8 cellular contexts compared by ENCODE assay signal in genomic region chr13:26186995-26187394, GRCh38. TPM values are rescaled to one million over a fixed set of nuclear protein-coding genes. Genes with fewer than 3 reads are reported as not detected.
DNase-seq lines count a peak whose midpoint lies in the region; ATAC-seq and TF ChIP-seq lines count a peak whose summit lies in the region.

No MANE protein-coding gene starts in this region.

- no peak for DNase-seq in HFFc6
- DNase-seq in activated CD8-positive, alpha-beta T cell treated with anti-CD3 and anti-CD28 coated beads for 36 hours: peak; percentile 36
- DNase-seq in stimulated activated naive B cell treated with anti-CD40 and anti-IgM and Interleukin-4, amounts not matched to agents 10 μg/mL and 1 μg/mL and 100 μg/mL, for 72 hours: no peak
- DNase-seq in COLO668 (lab: John Stamatoyannopoulos, UW; ENCODE audit: unreplicated experiment): no peak
- no peak for DNase-seq in AG08396 (ENCODE audit: low spot score)

- peaks cover 5% of the 10 kb centered on the region for H3K27me3 ChIP-seq in iPS-15b (ENCODE audit: control insufficient read depth, insufficient read depth, low read length)

- peak overlapping the region; percentile 51 for H3K4me3 ChIP-seq in iPS-15b (ENCODE audit: low read depth, low read length)

- no peaks in the 10 kb centered on the region for H3K4me1 ChIP-seq in iPS-15b (ENCODE audit: control insufficient read depth, insufficient read depth, low read length)

- peak overlapping the region; percentile 80 for H3K27ac Mint-ChIP-seq in HFFc6
- peak overlapping the region; percentile 89 for H3K27ac Mint-ChIP-seq in activated CD8-positive, alpha-beta T cell treated with anti-CD3 and anti-CD28 coated beads for 36 hours
- peak overlapping the region; percentile 99 for H3K27ac Mint-ChIP-seq in stimulated activated naive B cell treated with anti-CD40 and anti-IgM and Interleukin-4, amounts not matched to agents 10 μg/mL and 1 μg/mL and 100 μg/mL, for 72 hours

- no peaks in the 10 kb centered on the region for H3K27me3 Mint-ChIP-seq in HFFc6 (ENCODE audit: insufficient read depth)
- H3K27me3 Mint-ChIP-seq in activated CD8-positive, alpha-beta T cell treated with anti-CD3 and anti-CD28 coated beads for 36 hours: no peaks in the 10 kb centered on the region
- no peaks in the 10 kb centered on the region for H3K27me3 Mint-ChIP-seq in stimulated activated naive B cell treated with anti-CD40 and anti-IgM and Interleukin-4, amounts not matched to agents 10 μg/mL and 1 μg/mL and 100 μg/mL, for 72 hours

- ATAC-seq in activated CD8-positive, alpha-beta T cell treated with anti-CD3 and anti-CD28 coated beads for 36 hours: peak; percentile 9
- peak in 1 of 2 donors; percentile 13 for ATAC-seq in stimulated activated naive B cell treated with anti-CD40 and anti-IgM and Interleukin-4, amounts not matched to agents 10 μg/mL and 1 μg/mL and 100 μg/mL, for 72 hours (replicated peaks)
- ATAC-seq in GM21367 (IDR thresholded peaks at IDR 0.05; ENCODE audit: unreplicated experiment) (no peak), HG02588 (IDR thresholded peaks at IDR 0.05; ENCODE audit: unreplicated experiment) (no peak)

- intact Hi-C loops in activated CD8-positive, alpha-beta T cell treated with anti-CD3 and anti-CD28 coated beads for 36 hours (cut with micrococcal nuclease): loop anchor here (2.0 kb wide), 2 partner anchors 310 to 512 kb away; no protein-coding TSS in a partner anchor

- no peaks in the 10 kb centered on the region for H3K9me3 ChIP-seq in iPS-15b (ENCODE audit: control insufficient read depth, insufficient read depth, low read length)

- no peak for TF ChIP-seq CTCF in HFFc6 (IDR thresholded peaks at IDR 0.05)
- TF ChIP-seq CTCF in activated CD8-positive, alpha-beta T cell treated with anti-CD3 and anti-CD28 coated beads for 36 hours (IDR thresholded peaks at IDR 0.05): peak; percentile 11

- H3K4me1 Mint-ChIP-seq in HFFc6 (ENCODE audit: low read depth): peaks cover 22% of the 10 kb centered on the region
- H3K4me1 Mint-ChIP-seq in activated CD8-positive, alpha-beta T cell treated with anti-CD3 and anti-CD28 coated beads for 36 hours (ENCODE audit: low read depth): peaks cover 28% of the 10 kb centered on the region
- peaks cover 20 to 36% of the 10 kb centered on the region in 2 donors for H3K4me1 Mint-ChIP-seq in stimulated activated naive B cell treated with anti-CD40 and anti-IgM and Interleukin-4, amounts not matched to agents 10 μg/mL and 1 μg/mL and 100 μg/mL, for 72 hours

- CTCF ChIA-PET in activated CD8-positive, alpha-beta T cell treated with anti-CD3 and anti-CD28 coated beads for 36 hours (lab: Charles Lee): interaction anchor here (0.8 to 5.5 kb wide), 13 partner anchors 13 to 511 kb away, joined by 3 to 112 read pairs (median 9); no protein-coding TSS in a partner anchor

- H3K36me3 ChIP-seq in iPS-15b (ENCODE audit: control insufficient read depth, insufficient read depth, low read length): no peaks in the 10 kb centered on the region

- H3K4me3 Mint-ChIP-seq in HFFc6: peak overlapping the region; percentile 91
- H3K4me3 Mint-ChIP-seq in activated CD8-positive, alpha-beta T cell treated with anti-CD3 and anti-CD28 coated beads for 36 hours: peak overlapping the region; percentile 78
- H3K4me3 Mint-ChIP-seq in stimulated activated naive B cell treated with anti-CD40 and anti-IgM and Interleukin-4, amounts not matched to agents 10 μg/mL and 1 μg/mL and 100 μg/mL, for 72 hours: peak overlapping the region; percentile 95 to 99

- no peaks in the 10 kb centered on the region for H3K9me3 Mint-ChIP-seq in HFFc6
- H3K9me3 Mint-ChIP-seq in activated CD8-positive, alpha-beta T cell treated with anti-CD3 and anti-CD28 coated beads for 36 hours: no peaks in the 10 kb centered on the region
- H3K9me3 Mint-ChIP-seq in stimulated activated naive B cell treated with anti-CD40 and anti-IgM and Interleukin-4, amounts not matched to agents 10 μg/mL and 1 μg/mL and 100 μg/mL, for 72 hours: no peaks in the 10 kb centered on the region

- POLR2A ChIA-PET in activated CD8-positive, alpha-beta T cell treated with anti-CD3 and anti-CD28 coated beads for 36 hours (lab: Charles Lee): interaction anchor here (0.8 to 2.8 kb wide), 6 partner anchors 31 to 533 kb away, joined by 3 to 10 read pairs (median 4); partner anchors contain the start of gene RNF6

- H3K36me3 Mint-ChIP-seq in HFFc6 (ENCODE audit: low read depth): no peaks in the 10 kb centered on the region
- H3K36me3 Mint-ChIP-seq in activated CD8-positive, alpha-beta T cell treated with anti-CD3 and anti-CD28 coated beads for 36 hours (ENCODE audit: low read depth): peaks cover 13% of the 10 kb centered on the region
- H3K36me3 Mint-ChIP-seq in stimulated activated naive B cell treated with anti-CD40 and anti-IgM and Interleukin-4, amounts not matched to agents 10 μg/mL and 1 μg/mL and 100 μg/mL, for 72 hours: no peaks in the 10 kb centered on the region

- peak overlapping the region; percentile 49 for H3K9ac ChIP-seq in iPS-15b (ENCODE audit: low read depth, low read length)

RNA-seq across cellular contexts. Expression of gene RNF6, which starts 35.1 kb away (rescaled TPM):
- 10 to 100 TPM; 47.6 to 51.7 (median 48.5) TPM for total RNA-seq in HFFc6 (2021; fragmentation: NEBNext Ultra II Directional; extraction: Animal tissue kit (Norgen Biotek cat#: 25700))
- 10 to 100 TPM; 36.2 TPM for total RNA-seq in activated CD8-positive, alpha-beta T cell treated with anti-CD3 and anti-CD28 coated beads for 36 hours
